1 cellular context compared by ENCODE assay signal in genomic region chr5:173613433-173614144, GRCh38.
TF ChIP-seq lines count a peak whose summit lies in the region.

No MANE protein-coding gene starts in this region.

TF ChIP-seq in HepG2, 621 proteins besides CTCF, POLR2A, EP300 and RAD21 (continued from another document):
- TF ChIP-seq PAXIP1 (CRISPR knock-in tag; conservative IDR thresholded peaks at IDR 0.05), result peak; percentile 35; the same call in 1 of the 2 replicates
- no peak for TF ChIP-seq CSRNP1 (CRISPR knock-in tag; IDR thresholded peaks at IDR 0.05)
- TF ChIP-seq HNF4A (CRISPR knock-in tag; IDR thresholded peaks at IDR 0.05), result peak; percentile 28; the same call in 1 of the 2 replicates
- TF ChIP-seq SAP130 (CRISPR knock-in tag; IDR thresholded peaks at IDR 0.05; ENCODE audit: low read depth), result peak; percentile 80
- peak; percentile 68 for TF ChIP-seq MLX (CRISPR knock-in tag; IDR thresholded peaks at IDR 0.05)
- TF ChIP-seq HNF1B (CRISPR knock-in tag; IDR thresholded peaks at IDR 0.05), result 0 out of 2 replicates have a peak, but pooled peaks have one; percentile 29
- peak; percentile 34; the same call in 1 of the 2 replicates for TF ChIP-seq HMG20A (CRISPR knock-in tag; IDR thresholded peaks at IDR 0.05; ENCODE audit: borderline replicate concordance)
- peak; percentile 59; the same call in 1 of the 2 replicates for TF ChIP-seq PHF21A (CRISPR knock-in tag; IDR thresholded peaks at IDR 0.05)
- peak; percentile 17; the same call in 1 of the 2 replicates for TF ChIP-seq GATAD2A (CRISPR knock-in tag; IDR thresholded peaks at IDR 0.05)
- TF ChIP-seq ZNF574 (CRISPR knock-in tag; IDR thresholded peaks at IDR 0.05), result 0 out of 2 replicates have a peak, but pooled peaks have one; percentile 17
- 0 out of 2 replicates have a peak, but pooled peaks have one; percentile 27 for TF ChIP-seq ZNF761 (CRISPR knock-in tag; conservative IDR thresholded peaks at IDR 0.05)
- TF ChIP-seq ZNF687 (CRISPR knock-in tag; IDR thresholded peaks at IDR 0.05), result peak; percentile 46
- TF ChIP-seq ESRRA (CRISPR knock-in tag; IDR thresholded peaks at IDR 0.05; ENCODE audit: low read depth), result 0 out of 2 replicates have a peak, but pooled peaks have one; percentile 30
- TF ChIP-seq ZFY (CRISPR knock-in tag; IDR thresholded peaks at IDR 0.05), result peak; percentile 47
- no peak for TF ChIP-seq IKZF1 (IDR thresholded peaks at IDR 0.05)
- peak; percentile 64; the same call in 1 of the 2 replicates for TF ChIP-seq ZFX (CRISPR knock-in tag; IDR thresholded peaks at IDR 0.05; ENCODE audit: low read depth)
- 0 out of 2 replicates have a peak, but pooled peaks have one; percentile 31 for TF ChIP-seq RARA (CRISPR knock-in tag; IDR thresholded peaks at IDR 0.05)
- no peak for TF ChIP-seq ZNF12 (CRISPR knock-in tag; IDR thresholded peaks at IDR 0.05)
- TF ChIP-seq ZNF431 (CRISPR knock-in tag; IDR thresholded peaks at IDR 0.05; ENCODE audit: borderline replicate concordance, low read depth), result 0 out of 2 replicates have a peak, but pooled peaks have one; percentile 33
